In genomic region chr3:98290916-98291315, GRCh38 we compare ENCODE assay signal across 30 cellular contexts. TPM values are rescaled to one million over a fixed set of nuclear protein-coding genes. Genes with fewer than 3 reads are reported as not detected.
DNase-seq lines count a peak whose midpoint lies in the region; ATAC-seq, FAIRE-seq and TF ChIP-seq lines count a peak whose summit lies in the region.
"Had no signal": no experiment of that assay in that cellular context is flagged by ENCODE, and none has a peak within 500 bp of the region (broad histone marks: within the 10 kb centered on the region; RNA-seq: fewer than 3 reads in every experiment).

No MANE protein-coding gene starts in this region.

- H3K4me1 Mint-ChIP-seq in endodermal cell = peaks cover 3% of the 10 kb centered on the region
- H3K4me1 Mint-ChIP-seq: CD14-positive monocyte; CD4-positive, alpha-beta memory T cell; CD4-positive, CD25-positive, alpha-beta regulatory T cell; CD8-positive, alpha-beta memory T cell had no signal

- no peaks in the 10 kb centered on the region for H3K9me3 Mint-ChIP-seq in endodermal cell
- H3K9me3 Mint-ChIP-seq: CD8-positive, alpha-beta memory T cell had no signal

- no peak for TF ChIP-seq CTCF in endodermal cell (conservative IDR thresholded peaks at IDR 0.05)
- no peak for TF ChIP-seq CTCF in HepG2 (CRISPR knock-in tag; IDR thresholded peaks at IDR 0.05)

- H4K20me1 ChIP-seq in HepG2 (ENCODE audit: insufficient read depth, low read length) = no peaks in the 10 kb centered on the region
- H4K20me1 ChIP-seq: BLaER1 had no signal

- no peak for FAIRE-seq in HepG2 (lab: Jason Lieb, UNC)
- FAIRE-seq: A204.1, GM12878, GM12892, GM18507 had no signal

- intact Hi-C loops in HepG2 (cut with micrococcal nuclease; ENCODE audit: unreplicated experiment) = no loop called here

- H3K36me3 Mint-ChIP-seq in endodermal cell (ENCODE audit: low read depth) = no peaks in the 10 kb centered on the region
- H3K36me3 Mint-ChIP-seq: CD14-positive monocyte; CD4-positive, alpha-beta memory T cell; CD4-positive, CD25-positive, alpha-beta regulatory T cell; CD8-positive, alpha-beta memory T cell had no signal

- H3K4me3 Mint-ChIP-seq in endodermal cell = no peak overlapping the region
- H3K4me3 Mint-ChIP-seq: CD14-positive monocyte; CD4-positive, alpha-beta memory T cell; CD4-positive, CD25-positive, alpha-beta regulatory T cell; CD8-positive, alpha-beta memory T cell had no signal

- H3K27me3 ChIP-seq in endodermal cell (ENCODE audit: control insufficient read depth, insufficient read depth, low read length, poor library complexity, severe bottlenecking) (no peaks in the 10 kb centered on the region), HepG2 (ENCODE audit: control insufficient read depth in 1 of 2, insufficient read depth in 2 of 2, low read length in 2 of 2) (no peaks in the 10 kb centered on the region)
- H3K27me3 ChIP-seq: BE2C, BLaER1 had no signal

- peak overlapping the region; percentile 31 for H2AFZ ChIP-seq in HepG2 (ENCODE audit: low read length)

- no peak overlapping the region for H3K27ac Mint-ChIP-seq in endodermal cell
- H3K27ac Mint-ChIP-seq: CD14-positive monocyte; CD4-positive, alpha-beta memory T cell; CD4-positive, CD25-positive, alpha-beta regulatory T cell; CD8-positive, alpha-beta memory T cell had no signal

- peak overlapping the region; percentile 78 for H3K4me2 ChIP-seq in HepG2 (ENCODE audit: low read depth, low read length)
- H3K4me2 ChIP-seq: BLaER1 had no signal

- TF ChIP-seq POLR2A in HepG2 (IDR thresholded peaks at IDR 0.05; ENCODE audit: insufficient read depth in 1 of 2, low read depth in 2 of 2, low read length in 2 of 2) = no peak

- peaks cover 23% of the 10 kb centered on the region for H3K9me3 ChIP-seq in endodermal cell (ENCODE audit: control insufficient read depth, low read length)
- H3K9me3 ChIP-seq in HepG2 (ENCODE audit: low read length) = no peaks in the 10 kb centered on the region
- H3K9me3 ChIP-seq: BE2C, BLaER1 had no signal

- no peaks in the 10 kb centered on the region for H3K79me2 ChIP-seq in HepG2 (ENCODE audit: insufficient read depth, low read length)

- no peak; the same call in 2 of the 3 replicates for ATAC-seq in HepG2
- no peak for ATAC-seq in GM19455 (IDR thresholded peaks at IDR 0.05; ENCODE audit: unreplicated experiment)
- ATAC-seq: GM12878 had no signal

- H3K4me1 ChIP-seq in endodermal cell (ENCODE audit: control insufficient read depth, insufficient read depth, low read length) (peaks cover 10% of the 10 kb centered on the region), HepG2 (ENCODE audit: insufficient read depth, low read length) (peaks cover 22% of the 10 kb centered on the region)
- H3K4me1 ChIP-seq: BE2C, BLaER1 had no signal

- H3K27me3 Mint-ChIP-seq in endodermal cell (ENCODE audit: insufficient read depth) = no peaks in the 10 kb centered on the region

- peak overlapping the region; percentile 5 for H3K4me3 ChIP-seq in endodermal cell (ENCODE audit: low read length)
- H3K4me3 ChIP-seq in HepG2 (replicated peaks in 1 of 3; ENCODE audit: insufficient read depth in 1 of 3, low read depth in 2 of 3, low read length in 3 of 3) = peak overlapping the region in 1 of 3 experiments; percentile 56; a peak in 2 of 6 replicates
- H3K4me3 ChIP-seq: BLaER1, GM12878 had no signal

- DNase-seq in endodermal cell (no peak), HepG2 (ENCODE audit: low spot score) (no peak), NCI-H1436 treated with DMSO at 0.1 percent for 48 hours (lab: John Stamatoyannopoulos, UW) (no peak), Kasumi-1 (lab: John Stamatoyannopoulos, UW) (no peak)
- DNase-seq: 8988T; ACHN; BE2C; C1 segment of cervical spinal cord; CD4-positive, alpha-beta memory T cell; CD4-positive, CD25-positive, alpha-beta regulatory T cell; CD8-positive, alpha-beta memory T cell; COR-L47; DMS 273 treated with DMSO at 0.1 percent for 48 hours; DMS153; DMS53; DMS79; DND-41; EL; GDM1 had no signal

- POLR2A ChIA-PET in HepG2 (lab: Yijun Ruan, JAX) = no interaction called here

- H3K36me3 ChIP-seq in endodermal cell (ENCODE audit: control insufficient read depth, insufficient read depth, low read length) (no peaks in the 10 kb centered on the region), HepG2 (replicated peaks in 1 of 2; ENCODE audit: control insufficient read depth in 1 of 2, insufficient read depth in 2 of 2, low read length in 2 of 2) (no peaks in the 10 kb centered on the region)
- H3K36me3 ChIP-seq: BE2C, BLaER1 had no signal

- BruUV-seq in HepG2 (replicated peaks; lab: Mats Ljungman, UMichigan) = no TSS peak

- H3K27ac ChIP-seq in endodermal cell (ENCODE audit: low read depth, low read length) (no peak overlapping the region), HepG2 (ENCODE audit: extremely low read length, insufficient read depth, low read length) (no peak overlapping the region)
- H3K27ac ChIP-seq: BLaER1 had no signal

- TF ChIP-seq EP300 in HepG2 (IDR thresholded peaks at IDR 0.05; ENCODE audit: low read depth in 2 of 2, low read length in 2 of 2) (no peak), HepG2 (CRISPR knock-in tag; IDR thresholded peaks at IDR 0.05; ENCODE audit: borderline replicate concordance) (no peak)

- H3K9ac ChIP-seq in endodermal cell (ENCODE audit: extremely low read depth, low read length, poor library complexity, severe bottlenecking) = no peak overlapping the region
- no peak overlapping the region for H3K9ac ChIP-seq in HepG2 (ENCODE audit: insufficient read depth, low read depth, low read length)
- H3K9ac ChIP-seq: BLaER1 had no signal

- WGBS in endodermal cell (ENCODE audit: insufficient coverage in 1 of 2, insufficient read length in 1 of 2), 2 experiments = 89% methylated on average over 1 of the region's 1 CpG; no CpG with 5 or more reads in 1 of the 2 experiments
- 14% methylated on average over 1 of the region's 1 CpG for WGBS in HepG2 (ENCODE audit: low lambda C conversion rate)

- in situ Hi-C loops in HepG2 (cut with HindIII; ENCODE audit: extremely low pct_ligation_motif_present, low pct_unique_long_range_greater_than_20kb) = no loop called here

- CTCF ChIA-PET in HepG2 (lab: Yijun Ruan, JAX; ENCODE audit: low intra/inter-chr PET ratio, low total read pairs) = no interaction called here

- TF ChIP-seq RAD21 in HepG2 (CRISPR knock-in tag; IDR thresholded peaks at IDR 0.05) = no peak

TF ChIP-seq in HepG2, 621 proteins besides CTCF, POLR2A, EP300 and RAD21 (continues in another document):
- no peak for TF ChIP-seq NONO (IDR thresholded peaks at IDR 0.05)
- no peak for TF ChIP-seq NONO (CRISPR knock-in tag; conservative IDR thresholded peaks at IDR 0.05)
- no peak for TF ChIP-seq CREM (IDR thresholded peaks at IDR 0.05)
- TF ChIP-seq CREM (CRISPR knock-in tag; IDR thresholded peaks at IDR 0.05) = no peak

RNA-seq across cellular contexts. Expression of gene OR5H2, which starts 8.6 kb away (rescaled TPM):
- not detected for total RNA-seq in endodermal cell
- polyA plus RNA-seq in endodermal cell (2013, experiment 1 of 2) = not detected
- polyA plus RNA-seq in endodermal cell (2013, experiment 2 of 2) = not detected
- not detected in 2 replicates for total RNA-seq in HepG2 (2016; rRNA removed; fragmentation: Illumina TruSeq; extraction: Trizol)
- total RNA-seq in HepG2 (2016; cell fraction: cytosol; rRNA removed; fragmentation: Illumina TruSeq; extraction: Trizol; ENCODE audit: low read depth) = not detected in 2 replicates
- not detected in 2 replicates for total RNA-seq in HepG2 (2016; cell fraction: insoluble cytoplasmic fraction; rRNA removed; fragmentation: Illumina TruSeq; extraction: Trizol)
- not detected in 2 replicates for total RNA-seq in HepG2 (2016; cell fraction: membrane; rRNA removed; fragmentation: Illumina TruSeq; extraction: Trizol)
- total RNA-seq in HepG2 (2016; cell fraction: nucleus; rRNA removed; fragmentation: Illumina TruSeq; extraction: Trizol) = not detected in 2 replicates
- not detected in 2 replicates for polyA plus RNA-seq in HepG2 (2011; rRNA removed)
- polyA plus RNA-seq in HepG2 (2011; cell fraction: cytosol; rRNA removed) = not detected in 2 replicates
- not detected in 2 replicates for polyA plus RNA-seq in HepG2 (2011; cell fraction: nucleus; rRNA removed)
- polyA plus RNA-seq in HepG2 (2012) = not detected in 2 replicates
- not detected in 2 replicates for polyA plus RNA-seq in HepG2 (2016; cell fraction: cytosol; fragmentation: Illumina TruSeq; extraction: Trizol; ENCODE audit: low read depth)
- not detected in 2 replicates for polyA plus RNA-seq in HepG2 (2016; cell fraction: insoluble cytoplasmic fraction; fragmentation: Illumina TruSeq; extraction: Trizol; ENCODE audit: low read depth)
- not detected in 2 replicates for polyA plus RNA-seq in HepG2 (2016; cell fraction: membrane; fragmentation: Illumina TruSeq; extraction: Trizol; ENCODE audit: low read depth)
- polyA plus RNA-seq in HepG2 (2016; cell fraction: nucleus; fragmentation: Illumina TruSeq; extraction: Trizol; ENCODE audit: insufficient read depth, low read depth) = not detected in 2 replicates
- not detected in 2 replicates for polyA minus RNA-seq in HepG2 (2011; rRNA and poly(A)+ RNA removed; ENCODE audit: low replicate concordance)
- polyA minus RNA-seq in HepG2 (2011; cell fraction: cytosol; rRNA and poly(A)+ RNA removed) = not detected in 2 replicates
- polyA minus RNA-seq in HepG2 (2011; cell fraction: nucleus; rRNA and poly(A)+ RNA removed) = not detected in 2 replicates
- total RNA-seq: A673; CD4-positive, alpha-beta memory T cell; CD4-positive, CD25-positive, alpha-beta regulatory T cell; CD8-positive, alpha-beta memory T cell; Daoy; G401; GM12878 had no signal
- polyA plus RNA-seq: AG04450; CD14-positive monocyte; CD4-positive, alpha-beta memory T cell; CD4-positive, CD25-positive, alpha-beta regulatory T cell; CD8-positive, alpha-beta memory T cell had no signal

RNA-seq across cellular contexts. Expression of gene OR5H6, which starts 26.9 kb away (rescaled TPM):
- total RNA-seq in endodermal cell (not detected), HepG2 (2016; rRNA removed; fragmentation: Illumina TruSeq; extraction: Trizol) (not detected in 2 replicates)
- polyA plus RNA-seq in endodermal cell (2013, experiment 1 of 2) = not detected
- polyA plus RNA-seq in endodermal cell (2013, experiment 2 of 2) = not detected
- total RNA-seq in HepG2 (2016; cell fraction: cytosol; rRNA removed; fragmentation: Illumina TruSeq; extraction: Trizol; ENCODE audit: low read depth) = not detected in 2 replicates
- not detected in 2 replicates for total RNA-seq in HepG2 (2016; cell fraction: insoluble cytoplasmic fraction; rRNA removed; fragmentation: Illumina TruSeq; extraction: Trizol)
- total RNA-seq in HepG2 (2016; cell fraction: membrane; rRNA removed; fragmentation: Illumina TruSeq; extraction: Trizol) = not detected in 2 replicates
- not detected in 2 replicates for total RNA-seq in HepG2 (2016; cell fraction: nucleus; rRNA removed; fragmentation: Illumina TruSeq; extraction: Trizol)
- polyA plus RNA-seq in HepG2 (2011; rRNA removed) = 0.09 TPM in 1 of 2 replicates, not detected in the other
- not detected in 2 replicates for polyA plus RNA-seq in HepG2 (2011; cell fraction: cytosol; rRNA removed)
- not detected in 2 replicates for polyA plus RNA-seq in HepG2 (2011; cell fraction: nucleus; rRNA removed)
- not detected in 2 replicates for polyA plus RNA-seq in HepG2 (2012)
- not detected in 2 replicates for polyA plus RNA-seq in HepG2 (2016; cell fraction: cytosol; fragmentation: Illumina TruSeq; extraction: Trizol; ENCODE audit: low read depth)
- not detected in 2 replicates for polyA plus RNA-seq in HepG2 (2016; cell fraction: insoluble cytoplasmic fraction; fragmentation: Illumina TruSeq; extraction: Trizol; ENCODE audit: low read depth)
- polyA plus RNA-seq in HepG2 (2016; cell fraction: membrane; fragmentation: Illumina TruSeq; extraction: Trizol; ENCODE audit: low read depth) = not detected in 2 replicates
- polyA plus RNA-seq in HepG2 (2016; cell fraction: nucleus; fragmentation: Illumina TruSeq; extraction: Trizol; ENCODE audit: insufficient read depth, low read depth) = not detected in 2 replicates
- not detected in 2 replicates for polyA minus RNA-seq in HepG2 (2011; rRNA and poly(A)+ RNA removed; ENCODE audit: low replicate concordance)
- not detected in 2 replicates for polyA minus RNA-seq in HepG2 (2011; cell fraction: cytosol; rRNA and poly(A)+ RNA removed)
- polyA minus RNA-seq in HepG2 (2011; cell fraction: nucleus; rRNA and poly(A)+ RNA removed) = not detected in 2 replicates
- total RNA-seq: A673; CD4-positive, alpha-beta memory T cell; CD4-positive, CD25-positive, alpha-beta regulatory T cell; CD8-positive, alpha-beta memory T cell; Daoy; G401; GM12878 had no signal
- polyA plus RNA-seq: AG04450; CD14-positive monocyte; CD4-positive, alpha-beta memory T cell; CD4-positive, CD25-positive, alpha-beta regulatory T cell; CD8-positive, alpha-beta memory T cell had no signal
